Comparison of ENCODE assay signal across 11 cellular contexts in genomic region chr19:40771101-40771539, GRCh38. TPM values are rescaled to one million over a fixed set of nuclear protein-coding genes. Genes with fewer than 3 reads are reported as not detected.
A peak's percentile ranks its signal among the peaks of the same experiment; 100 is the strongest.
DNase-seq lines count a peak whose midpoint lies in the region; ATAC-seq and TF ChIP-seq lines count a peak whose summit lies in the region.
"Had no signal": no experiment of that assay in that cellular context is flagged by ENCODE, and none has a peak within 500 bp of the region (broad histone marks: within the 10 kb centered on the region; RNA-seq: fewer than 3 reads in every experiment).

No MANE protein-coding gene starts in this region.

- H3K9ac ChIP-seq in GM23248, result no peak overlapping the region

- 86% methylated on average over 8 of the region's 8 CpGs for WGBS in GM23248 (ENCODE audit: low coverage in 1 of 2, low lambda C conversion rate in 2 of 2, missing lambda C conversion rate in 2 of 2), 2 experiments

- H3K4me1 Mint-ChIP-seq in CD8-positive, alpha-beta T cell (ENCODE audit: low read depth), result peaks cover 10% of the 10 kb centered on the region
- H3K4me1 Mint-ChIP-seq in GM23338, result peaks cover 4% of the 10 kb centered on the region; the same call in 2 of the 3 replicates
- H3K4me1 Mint-ChIP-seq in immature natural killer cell, result peaks cover 11 to 12% of the 10 kb centered on the region in 2 donors

- H3K36me3 ChIP-seq in CD8-positive, alpha-beta T cell (ENCODE audit: insufficient read depth, low read length), result no peaks in the 10 kb centered on the region
- no peaks in the 10 kb centered on the region for H3K36me3 ChIP-seq in GM23338 (ENCODE audit: insufficient read depth)
- peaks cover 5% of the 10 kb centered on the region for H3K36me3 ChIP-seq in SJCRH30
- H3K36me3 ChIP-seq in GM23248 (ENCODE audit: low read depth), result 0 out of 2 replicates have a peak, but pooled peaks cover 1% of the 10 kb centered on the region

- no peaks in the 10 kb centered on the region for H3K9me3 Mint-ChIP-seq in CD8-positive, alpha-beta T cell
- H3K9me3 Mint-ChIP-seq in GM23338 (peaks cover 7% of the 10 kb centered on the region; the same call in 2 of the 3 replicates), immature natural killer cell (no peaks in the 10 kb centered on the region)
- H3K9me3 Mint-ChIP-seq: activated T-helper 1 cell treated with anti-CD3 and anti-CD28 coated beads, Interleukin-12 subunit alpha, Interleukin-12 subunit beta, Interleukin-2, Interleukin-4 antibody, amounts not matched to agents 30 ng/mL and 10 ng/mL and 1 ng/mL, durations not matched to agents 14 hours and 24 hours and 36 hours had no signal

- CTCF ChIA-PET in CD8-positive, alpha-beta T cell (lab: Charles Lee), result interaction anchor here (1.2 kb wide), 1 partner anchor 17 kb away, joined by 4 read pairs; no protein-coding TSS in a partner anchor

- H3K4me3 Mint-ChIP-seq in CD8-positive, alpha-beta T cell, result no peak overlapping the region
- H3K4me3 Mint-ChIP-seq in GM23338 (no peak overlapping the region; the same call in 2 of the 3 replicates), immature natural killer cell (no peak overlapping the region)
- H3K4me3 Mint-ChIP-seq: activated T-helper 1 cell treated with anti-CD3 and anti-CD28 coated beads, Interleukin-12 subunit alpha, Interleukin-12 subunit beta, Interleukin-2, Interleukin-4 antibody, amounts not matched to agents 30 ng/mL and 10 ng/mL and 1 ng/mL, durations not matched to agents 14 hours and 24 hours and 36 hours had no signal

- no peak overlapping the region for H2AFZ ChIP-seq in GM23338
- H2AFZ ChIP-seq in GM23248, result no peak overlapping the region

- POLR2A ChIA-PET in CD8-positive, alpha-beta T cell (lab: Charles Lee), result interaction anchor here (0.8 to 1.5 kb wide), 2 partner anchors 21 to 26 kb away, joined by 3 to 7 read pairs; partner anchors contain the start of gene ACTMAP

- H3K27me3 Mint-ChIP-seq in CD8-positive, alpha-beta T cell (ENCODE audit: low read depth), result no peaks in the 10 kb centered on the region
- peaks cover 9% of the 10 kb centered on the region for H3K27me3 Mint-ChIP-seq in GM23338 (ENCODE audit: insufficient read depth, low read depth, poor library complexity)
- peaks cover 0 to 9% (median 2%) of the 10 kb centered on the region in 3 donors for H3K27me3 Mint-ChIP-seq in immature natural killer cell (ENCODE audit: low read depth in 3 of 3)

- H4K20me1 ChIP-seq in GM23338 (replicated peaks; ENCODE audit: insufficient read depth), result no peaks in the 10 kb centered on the region
- no peaks in the 10 kb centered on the region for H4K20me1 ChIP-seq in GM23248 (ENCODE audit: insufficient read depth)

- DNase-seq in CD8-positive, alpha-beta T cell, result no peak
- peak; percentile 49 for DNase-seq in GM23338 (ENCODE audit: low spot score)
- DNase-seq in SJCRH30, result peak; percentile 36 to 69
- DNase-seq in immature natural killer cell, result peak in 2 of 3 donors; percentile 19 to 38
- DNase-seq in UCSD-AML1 (lab: John Stamatoyannopoulos, UW; ENCODE audit: unreplicated experiment), result no peak
- no peak for DNase-seq in GM23248
- DNase-seq in NOMO-1 treated with DMSO at 0.1 percent for 48 hours (lab: John Stamatoyannopoulos, UW; ENCODE audit: unreplicated experiment), result no peak

- peak overlapping the region; percentile 55 for H3K27ac Mint-ChIP-seq in CD8-positive, alpha-beta T cell
- H3K27ac Mint-ChIP-seq in GM23338 (no peak overlapping the region), immature natural killer cell (peak overlapping the region in 4 of 6 donors; percentile 36 to 62 (median 48))
- H3K27ac Mint-ChIP-seq: activated T-helper 1 cell treated with anti-CD3 and anti-CD28 coated beads, Interleukin-12 subunit alpha, Interleukin-12 subunit beta, Interleukin-2, Interleukin-4 antibody, amounts not matched to agents 30 ng/mL and 10 ng/mL and 1 ng/mL, durations not matched to agents 14 hours and 24 hours and 36 hours had no signal

- peaks cover 5% of the 10 kb centered on the region for H3K4me1 ChIP-seq in CD8-positive, alpha-beta T cell (ENCODE audit: insufficient read depth, low read length)
- H3K4me1 ChIP-seq in GM23338 (ENCODE audit: insufficient read depth), result no peaks in the 10 kb centered on the region
- no peaks in the 10 kb centered on the region for H3K4me1 ChIP-seq in SJCRH30
- no peaks in the 10 kb centered on the region for H3K4me1 ChIP-seq in GM23248 (ENCODE audit: insufficient read depth)

- H3K36me3 Mint-ChIP-seq in CD8-positive, alpha-beta T cell, result peaks cover 29% of the 10 kb centered on the region
- H3K36me3 Mint-ChIP-seq in GM23338 (ENCODE audit: low read depth), result peaks cover 27% of the 10 kb centered on the region
- H3K36me3 Mint-ChIP-seq in immature natural killer cell, result peaks cover 0 to 7% (median 4%) of the 10 kb centered on the region in 3 donors

- H3K4me3 ChIP-seq in CD8-positive, alpha-beta T cell (ENCODE audit: low read depth, low read length), result no peak overlapping the region
- H3K4me3 ChIP-seq in GM23338 (no peak overlapping the region), SJCRH30 (no peak overlapping the region), GM23248 (no peak overlapping the region)

- no peaks in the 10 kb centered on the region for H3K9me3 ChIP-seq in CD8-positive, alpha-beta T cell (ENCODE audit: low read length)
- no peaks in the 10 kb centered on the region for H3K9me3 ChIP-seq in SJCRH30 (replicated peaks)
- H3K9me3 ChIP-seq in GM23248 (ENCODE audit: low read depth), result no peaks in the 10 kb centered on the region

- in situ Hi-C loops in GM23248 (cut with MboI), result no loop called here

- H3K79me2 ChIP-seq in GM23338 (replicated peaks; ENCODE audit: insufficient read depth) (no peaks in the 10 kb centered on the region), GM23248 (ENCODE audit: insufficient read depth) (no peaks in the 10 kb centered on the region)

- H3K27ac ChIP-seq in CD8-positive, alpha-beta T cell (ENCODE audit: low read depth, low read length), result no peak overlapping the region
- H3K27ac ChIP-seq in GM23338 (ENCODE audit: low read depth), result no peak overlapping the region
- no peak overlapping the region for H3K27ac ChIP-seq in SJCRH30
- no peak overlapping the region for H3K27ac ChIP-seq in GM23248
- H3K27ac ChIP-seq: epithelial cell of prostate, VCaP had no signal

- H3K4me2 ChIP-seq in GM23338, result no peak overlapping the region
- H3K4me2 ChIP-seq in GM23248 (ENCODE audit: unreplicated experiment), result no peak overlapping the region

- H3K9me2 ChIP-seq in GM23338 (ENCODE audit: insufficient read depth) (no peaks in the 10 kb centered on the region), GM23248 (ENCODE audit: insufficient read depth) (no peaks in the 10 kb centered on the region)

- intact Hi-C loops in CD8-positive, alpha-beta T cell (cut with DNase I, micrococcal nuclease), result no loop called here

- no peak for TF ChIP-seq CTCF in CD8-positive, alpha-beta T cell (IDR thresholded peaks at IDR 0.05)
- no peak for TF ChIP-seq CTCF in GM23338 (conservative IDR thresholded peaks at IDR 0.05; ENCODE audit: low read depth in 2 of 2)

- peak; percentile 38 for ATAC-seq in CD8-positive, alpha-beta T cell
- no peak for ATAC-seq in GM23338

- no peaks in the 10 kb centered on the region for H3K27me3 ChIP-seq in CD8-positive, alpha-beta T cell (ENCODE audit: insufficient read depth, low read length)
- no peaks in the 10 kb centered on the region for H3K27me3 ChIP-seq in GM23338 (ENCODE audit: insufficient read depth)
- H3K27me3 ChIP-seq in SJCRH30, result no peaks in the 10 kb centered on the region
- H3K27me3 ChIP-seq in GM23248 (replicated peaks; ENCODE audit: insufficient read depth), result no peaks in the 10 kb centered on the region

- H3F3A ChIP-seq in GM23338 (replicated peaks; ENCODE audit: low read depth) (peaks cover 9% of the 10 kb centered on the region), GM23248 (ENCODE audit: insufficient read depth) (no peaks in the 10 kb centered on the region)

RNA-seq across cellular contexts. Expression of gene MIA, which starts 4.2 kb away (rescaled TPM):
- not detected for total RNA-seq in CD8-positive, alpha-beta T cell
- not detected in 2 replicates for total RNA-seq in GM23338 (2014; rRNA removed; shearing (Covaris generic))
- not detected in 2 replicates for polyA plus RNA-seq in GM23338 (2016; fragmentation: Nextera tagmentation; extraction: Ambion mirVana)
- 0.66 TPM in 1 of 2 replicates, not detected in the other for total RNA-seq in SJCRH30 (2014; rRNA removed; shearing (Covaris generic))
- not detected for polyA plus RNA-seq in immature natural killer cell
- not detected in 2 replicates for total RNA-seq in GM23248 (2014; rRNA removed; shearing (Covaris generic))
- polyA plus RNA-seq in GM23248 (2016; fragmentation: Nextera tagmentation; extraction: Ambion mirVana), result not detected in 2 replicates
- total RNA-seq: renal cortical epithelial cell had no signal

RNA-seq across cellular contexts. Expression of gene RAB4B, which starts 6.9 kb away (rescaled TPM):
- 10 to 100 TPM; 19.9 to 21.3 TPM for total RNA-seq in CD8-positive, alpha-beta T cell
- 27.4 and 32.6 TPM in 2 replicates for total RNA-seq in GM23338 (2014; rRNA removed; shearing (Covaris generic))
- polyA plus RNA-seq in GM23338 (2016; fragmentation: Nextera tagmentation; extraction: Ambion mirVana) (23.0 and 29.0 TPM in 2 replicates), immature natural killer cell (100 to 1,000 TPM; 129 to 151 (median 150) TPM), GM23248 (2016; fragmentation: Nextera tagmentation; extraction: Ambion mirVana) (23.2 and 24.6 TPM in 2 replicates)
- total RNA-seq in SJCRH30 (2014; rRNA removed; shearing (Covaris generic)), result 10.5 and 11.1 TPM in 2 replicates
- 20.7 and 25.6 TPM in 2 replicates for total RNA-seq in GM23248 (2014; rRNA removed; shearing (Covaris generic))

RNA-seq across cellular contexts. Expression of gene SNRPA, which starts 20.1 kb away (rescaled TPM):
- 10 to 100 TPM; 68.3 to 88.2 TPM for total RNA-seq in CD8-positive, alpha-beta T cell
- total RNA-seq in GM23338 (2014; rRNA removed; shearing (Covaris generic)), result 239 and 295 TPM in 2 replicates
- polyA plus RNA-seq in GM23338 (2016; fragmentation: Nextera tagmentation; extraction: Ambion mirVana) (321 and 326 TPM in 2 replicates), immature natural killer cell (10 to 100 TPM; 28.9 to 78.7 (median 39.2) TPM), GM23248 (2016; fragmentation: Nextera tagmentation; extraction: Ambion mirVana) (50.1 and 58.5 TPM in 2 replicates)
- total RNA-seq in SJCRH30 (2014; rRNA removed; shearing (Covaris generic)), result 181 and 208 TPM in 2 replicates
- total RNA-seq in GM23248 (2014; rRNA removed; shearing (Covaris generic)), result 30.6 and 35.3 TPM in 2 replicates

RNA-seq across cellular contexts. Expression of gene ACTMAP, which starts 20.8 kb away (rescaled TPM):
- total RNA-seq in CD8-positive, alpha-beta T cell, result 1 to 10 TPM; 3.5 to 3.8 TPM
- 10.3 and 14.9 TPM in 2 replicates for total RNA-seq in GM23338 (2014; rRNA removed; shearing (Covaris generic))
- polyA plus RNA-seq in GM23338 (2016; fragmentation: Nextera tagmentation; extraction: Ambion mirVana) (16.7 and 17.9 TPM in 2 replicates), immature natural killer cell (1 to 10 TPM in 2 of 3 donors, not detected in 1; 3.1 to 6.2 TPM), GM23248 (2016; fragmentation: Nextera tagmentation; extraction: Ambion mirVana) (5.6 and 7.3 TPM in 2 replicates)
- total RNA-seq in SJCRH30 (2014; rRNA removed; shearing (Covaris generic)), result 5.0 and 5.4 TPM in 2 replicates
- total RNA-seq in GM23248 (2014; rRNA removed; shearing (Covaris generic)), result 0.38 and 2.5 TPM in 2 replicates

RNA-seq across cellular contexts. Expression of gene EGLN2, which starts 27.9 kb away (rescaled TPM):
- total RNA-seq in CD8-positive, alpha-beta T cell, result 100 to 1,000 TPM; 137 to 138 TPM
- total RNA-seq in GM23338 (2014; rRNA removed; shearing (Covaris generic)), result 98.3 and 118 TPM in 2 replicates
- 55.8 and 59.9 TPM in 2 replicates for polyA plus RNA-seq in GM23338 (2016; fragmentation: Nextera tagmentation; extraction: Ambion mirVana)
- 55.7 and 56.2 TPM in 2 replicates for total RNA-seq in SJCRH30 (2014; rRNA removed; shearing (Covaris generic))
- 100 to 1,000 TPM in 2 of 3 donors, 10 to 100 TPM in 1; 88.4 to 124 (median 101) TPM for polyA plus RNA-seq in immature natural killer cell
- 80.6 and 83.3 TPM in 2 replicates for total RNA-seq in GM23248 (2014; rRNA removed; shearing (Covaris generic))
- polyA plus RNA-seq in GM23248 (2016; fragmentation: Nextera tagmentation; extraction: Ambion mirVana), result 52.5 and 61.2 TPM in 2 replicates

Comparison
In these comparisons a context has a peak if more than half of its experiments do, and no peak if none do; other contexts are left out.
1. DNase-seq: peak in GM23338 (single experiment), SJCRH30 (2 of 2) and immature natural killer cell (2 of 3); none in CD8-positive, alpha-beta T cell (0 of 7), UCSD-AML1 (single experiment), GM23248 (single experiment) and NOMO-1 treated with DMSO at 0.1 percent for 48 hours (single experiment).